20 cellular contexts compared by ENCODE assay signal in genomic region chr14:51002406-51002984, GRCh38. TPM values are rescaled to one million over a fixed set of nuclear protein-coding genes. Genes with fewer than 3 reads are reported as not detected.
"Had no signal": no experiment of that assay in that cellular context is flagged by ENCODE, and none has a peak within 500 bp of the region (broad histone marks: within the 10 kb centered on the region; RNA-seq: fewer than 3 reads in every experiment).

No MANE protein-coding gene starts in this region.

- FAIRE-seq: kidney had no signal

- H3K4me1 Mint-ChIP-seq: activated CD4-positive, alpha-beta T cell treated with anti-CD3 and anti-CD28 coated beads, Interleukin-2, amount 10 ng/mL, durations not matched to agents 7 days and 5 days; central memory CD8-positive, alpha-beta T cell had no signal

- DNase-seq: activated CD4-positive, alpha-beta T cell treated with anti-CD3 and anti-CD28 coated beads, Interleukin-2, amount 10 ng/mL, durations not matched to agents 7 days and 5 days; activated CD8-positive, alpha-beta memory T cell treated with anti-CD3 and anti-CD28 coated beads for 24 hours; activated CD8-positive, alpha-beta memory T cell treated with anti-CD3 and anti-CD28 coated beads, Interleukin-2, amount 50 U/mL, for 48 hours; activated effector memory CD4-positive, alpha-beta T cell treated with anti-CD3 and anti-CD28 coated beads, Interleukin-2, amount 50 U/mL, for 16 hours; activated naive CD4-positive, alpha-beta T cell treated with anti-CD3 and anti-CD28 coated beads, Interleukin-2, amount 50 U/mL, for 16 hours; activated T-cell treated with anti-CD3 and anti-CD28 coated beads, Interleukin-2, amount 50 U/mL, for 72 hours; aorta; effector CD8-positive, alpha-beta T cell; heart left ventricle; kidney; left lung; stimulated activated CD4-positive, alpha-beta T cell treated with anti-CD3 and anti-CD28 coated beads, Interleukin-12 subunit alpha, Interleukin-12 subunit beta, amount 100 ng/mL, for 4 hours; stimulated activated CD4-positive, alpha-beta T cell treated with anti-CD3 and anti-CD28 coated beads, Interleukin-1b, Interleukin-23, amount 100 ng/mL, for 48 hours; stimulated activated CD8-positive, alpha-beta memory T cell treated with anti-CD3 and anti-CD28 coated beads, Interleukin-4, amount 100 ng/mL, for 48 hours; stimulated activated naive CD4-positive, alpha-beta T cell; thyroid gland had no signal

- H3K9me3 Mint-ChIP-seq: activated CD4-positive, alpha-beta T cell treated with anti-CD3 and anti-CD28 coated beads, Interleukin-2, amount 10 ng/mL, durations not matched to agents 7 days and 5 days; activated T-cell treated with anti-CD3 and anti-CD28 coated beads, Interleukin-2, amount 50 U/mL, for 72 hours; central memory CD8-positive, alpha-beta T cell; neural crest cell had no signal

- H3K27ac Mint-ChIP-seq: activated CD4-positive, alpha-beta T cell treated with anti-CD3 and anti-CD28 coated beads, Interleukin-2, amount 10 ng/mL, durations not matched to agents 7 days and 5 days; activated T-cell treated with anti-CD3 and anti-CD28 coated beads, Interleukin-2, amount 50 U/mL, for 72 hours had no signal

- ATAC-seq: activated CD4-positive, CD25-positive, alpha-beta regulatory T cell treated with anti-CD3 and anti-CD28 coated beads, Interleukin-2, amount 50 U/mL, for 24 hours; activated T-cell treated with anti-CD3 and anti-CD28 coated beads, Interleukin-2, amount 50 U/mL, for 72 hours; gastroesophageal sphincter; heart left ventricle; left lung had no signal

- H3K4me3 Mint-ChIP-seq: activated CD4-positive, alpha-beta T cell treated with anti-CD3 and anti-CD28 coated beads, Interleukin-2, amount 10 ng/mL, durations not matched to agents 7 days and 5 days; activated T-cell treated with anti-CD3 and anti-CD28 coated beads, Interleukin-2, amount 50 U/mL, for 72 hours; central memory CD8-positive, alpha-beta T cell; neural crest cell had no signal

- H3K27me3 Mint-ChIP-seq: central memory CD8-positive, alpha-beta T cell had no signal

RNA-seq across cellular contexts. Expression of gene PYGL, which starts 58.2 kb away (rescaled TPM):
- total RNA-seq: activated CD4-positive, alpha-beta T cell treated with anti-CD3 and anti-CD28 coated beads, Interleukin-2, amount 10 ng/mL, durations not matched to agents 7 days and 5 days had no signal
